ENCODE assay signal across 11 cellular contexts in genomic region chr2:197675711-197676188, GRCh38. TPM values are rescaled to one million over a fixed set of nuclear protein-coding genes. Genes with fewer than 3 reads are reported as not detected.
A peak's percentile ranks its signal among the peaks of the same experiment; 100 is the strongest.
DNase-seq lines count a peak whose midpoint lies in the region; ATAC-seq lines count a peak whose summit lies in the region.
"Had no signal": no experiment of that assay in that cellular context is flagged by ENCODE, and none has a peak within 500 bp of the region (broad histone marks: within the 10 kb centered on the region; RNA-seq: fewer than 3 reads in every experiment).

No MANE protein-coding gene starts in this region.

- H3K27me3 Mint-ChIP-seq in activated CD4-positive, alpha-beta memory T cell treated with anti-CD3 and anti-CD28 coated beads, Interleukin-2, amount 10 ng/mL, durations not matched to agents 7 days and 5 days, result peaks cover 27% of the 10 kb centered on the region

- peak; percentile 75 to 87 for ATAC-seq in left cardiac atrium
- no peak for ATAC-seq in activated naive CD4-positive, alpha-beta T cell treated with anti-CD3 and anti-CD28 coated beads, Interleukin-2, amount 50 U/mL, for 72 hours
- ATAC-seq: effector memory CD8-positive, alpha-beta T cell had no signal

- DNase-seq in Ammon's horn (ENCODE audit: low spot score), result peak; percentile 78
- peak; percentile 26 for DNase-seq in left cardiac atrium
- peak; percentile 82 for DNase-seq in pons (ENCODE audit: low spot score)
- DNase-seq in activated CD4-positive, alpha-beta memory T cell treated with anti-CD3 and anti-CD28 coated beads, Interleukin-2, amount 10 ng/mL, durations not matched to agents 7 days and 5 days, result no peak
- DNase-seq in activated naive CD4-positive, alpha-beta T cell treated with anti-CD3 and anti-CD28 coated beads, Interleukin-2, amount 50 U/mL, for 72 hours (ENCODE audit: low spot score in 2 of 2), result no peak
- DNase-seq in stimulated activated CD8-positive, alpha-beta memory T cell treated with anti-CD3 and anti-CD28 coated beads, Interleukin-4, amount 100 ng/mL, for 48 hours, result no peak
- no peak for DNase-seq in NCI-H774 (lab: John Stamatoyannopoulos, UW)
- DNase-seq: activated CD4-positive, CD25-positive, alpha-beta regulatory T cell; effector memory CD8-positive, alpha-beta T cell; NCI-H1092 treated with DMSO at 0.1 percent for 48 hours had no signal

- no peak overlapping the region for H3K4me3 Mint-ChIP-seq in activated CD4-positive, alpha-beta memory T cell treated with anti-CD3 and anti-CD28 coated beads, Interleukin-2, amount 10 ng/mL, durations not matched to agents 7 days and 5 days
- H3K4me3 Mint-ChIP-seq: effector memory CD8-positive, alpha-beta T cell had no signal

- intact Hi-C loops in left cardiac atrium (cut with DNase I), result no loop called here

- peak overlapping the region; percentile 91 for H3K27ac ChIP-seq in angular gyrus (ENCODE audit: low read depth, low read length)

- H3K4me1 Mint-ChIP-seq in activated CD4-positive, alpha-beta memory T cell treated with anti-CD3 and anti-CD28 coated beads, Interleukin-2, amount 10 ng/mL, durations not matched to agents 7 days and 5 days, result no peaks in the 10 kb centered on the region

- POLR2A ChIA-PET in activated CD4-positive, alpha-beta memory T cell treated with anti-CD3 and anti-CD28 coated beads, Interleukin-2, amount 10 ng/mL, durations not matched to agents 7 days and 5 days (lab: Charles Lee), result no interaction called here

- CTCF ChIA-PET in activated CD4-positive, alpha-beta memory T cell treated with anti-CD3 and anti-CD28 coated beads, Interleukin-2, amount 10 ng/mL, durations not matched to agents 7 days and 5 days (lab: Charles Lee), result no interaction called here

- no peaks in the 10 kb centered on the region for H3K36me3 Mint-ChIP-seq in activated CD4-positive, alpha-beta memory T cell treated with anti-CD3 and anti-CD28 coated beads, Interleukin-2, amount 10 ng/mL, durations not matched to agents 7 days and 5 days (ENCODE audit: low read depth)
- H3K36me3 Mint-ChIP-seq in activated naive CD4-positive, alpha-beta T cell treated with anti-CD3 and anti-CD28 coated beads, Interleukin-2, amount 50 U/mL, for 72 hours, result no peaks in the 10 kb centered on the region

- H3K9me3 Mint-ChIP-seq in activated CD4-positive, alpha-beta memory T cell treated with anti-CD3 and anti-CD28 coated beads, Interleukin-2, amount 10 ng/mL, durations not matched to agents 7 days and 5 days, result no peaks in the 10 kb centered on the region
- no peaks in the 10 kb centered on the region for H3K9me3 Mint-ChIP-seq in activated naive CD4-positive, alpha-beta T cell treated with anti-CD3 and anti-CD28 coated beads, Interleukin-2, amount 50 U/mL, for 72 hours
- H3K9me3 Mint-ChIP-seq: effector memory CD8-positive, alpha-beta T cell had no signal

- no peak overlapping the region for H3K27ac Mint-ChIP-seq in activated CD4-positive, alpha-beta memory T cell treated with anti-CD3 and anti-CD28 coated beads, Interleukin-2, amount 10 ng/mL, durations not matched to agents 7 days and 5 days
- H3K27ac Mint-ChIP-seq in activated naive CD4-positive, alpha-beta T cell treated with anti-CD3 and anti-CD28 coated beads, Interleukin-2, amount 50 U/mL, for 72 hours, result no peak overlapping the region
- H3K27ac Mint-ChIP-seq: effector memory CD8-positive, alpha-beta T cell had no signal

RNA-seq across cellular contexts. Expression of gene RFTN2, which starts 0.4 kb away (rescaled TPM):
- total RNA-seq in left cardiac atrium, result 1 to 10 TPM; 3.9 to 8.6 TPM
- not detected for total RNA-seq in activated CD4-positive, alpha-beta memory T cell treated with anti-CD3 and anti-CD28 coated beads, Interleukin-2, amount 10 ng/mL, durations not matched to agents 7 days and 5 days
- not detected for total RNA-seq in activated naive CD4-positive, alpha-beta T cell treated with anti-CD3 and anti-CD28 coated beads, Interleukin-2, amount 50 U/mL, for 72 hours

RNA-seq across cellular contexts. Expression of gene MARS2, which starts 29.4 kb away (rescaled TPM):
- total RNA-seq in left cardiac atrium, result 10 to 100 TPM in 1 of 2 donors, 1 to 10 TPM in 1; 6.0 to 11.0 TPM
- total RNA-seq in activated CD4-positive, alpha-beta memory T cell treated with anti-CD3 and anti-CD28 coated beads, Interleukin-2, amount 10 ng/mL, durations not matched to agents 7 days and 5 days, result 1 to 10 TPM; 9.6 to 9.9 TPM
- total RNA-seq in activated naive CD4-positive, alpha-beta T cell treated with anti-CD3 and anti-CD28 coated beads, Interleukin-2, amount 50 U/mL, for 72 hours, result 10 to 100 TPM; 10.0 to 11.6 TPM

Comparison
In these comparisons a context has a peak if more than half of its experiments do, and no peak if none do; other contexts are left out.
1. DNase-seq: peak in Ammon's horn (single experiment), left cardiac atrium (single experiment) and pons (single experiment); none in activated CD4-positive, alpha-beta memory T cell treated with anti-CD3 and anti-CD28 coated beads, Interleukin-2, amount 10 ng/mL, durations not matched to agents 7 days and 5 days (single experiment), activated naive CD4-positive, alpha-beta T cell treated with anti-CD3 and anti-CD28 coated beads, Interleukin-2, amount 50 U/mL, for 72 hours (0 of 2), stimulated activated CD8-positive, alpha-beta memory T cell treated with anti-CD3 and anti-CD28 coated beads, Interleukin-4, amount 100 ng/mL, for 48 hours (single experiment) and NCI-H774 (single experiment).
2. ATAC-seq: peak in left cardiac atrium (2 of 2); none in activated naive CD4-positive, alpha-beta T cell treated with anti-CD3 and anti-CD28 coated beads, Interleukin-2, amount 50 U/mL, for 72 hours (0 of 2).
3. RNA of gene RFTN2, which starts 0.4 kb away (total RNA-seq): 3.9 to 8.6 TPM in left cardiac atrium; not detected in activated CD4-positive, alpha-beta memory T cell treated with anti-CD3 and anti-CD28 coated beads, Interleukin-2, amount 10 ng/mL, durations not matched to agents 7 days and 5 days and not detected in activated naive CD4-positive, alpha-beta T cell treated with anti-CD3 and anti-CD28 coated beads, Interleukin-2, amount 50 U/mL, for 72 hours; every median in the first group is over 4 times any median in the second.